ENCODE assay signal across 22 cellular contexts in genomic region chr2:112603731-112604130, GRCh38.
"Had no signal": no experiment of that assay in that cellular context is flagged by ENCODE, and none has a peak within 500 bp of the region (broad histone marks: within the 10 kb centered on the region; RNA-seq: fewer than 3 reads in every experiment).

No MANE protein-coding gene starts in this region.

- H3K4me2 ChIP-seq: KMS-11 had no signal

- H3K27me3 ChIP-seq: SJSA1 had no signal

- H3K4me3 Mint-ChIP-seq: IgD-negative memory B cell had no signal

- H3K27ac ChIP-seq: KMS-11, SJSA1, SK-N-MC had no signal

- H3K27ac Mint-ChIP-seq: IgD-negative memory B cell had no signal

- ATAC-seq: K562 had no signal

- H3K4me3 ChIP-seq: K562, SJSA1, SK-N-MC had no signal

- H3K9me3 ChIP-seq: SJSA1 had no signal

- H3K27me3 Mint-ChIP-seq: IgD-negative memory B cell had no signal

- DNase-seq: Kasumi-1, MM.1S, NCI-H1092 treated with DMSO at 0.1 percent for 48 hours, NCI-H1436, NCI-H187, NCI-H2029, NCI-H2081 treated with DMSO at 0.1 percent for 48 hours, NCI-H2171, NCI-H226, NCI-H446, NCI-H510A, NCI-H524 treated with DMSO at 0.1 percent for 48 hours, NCI-H69, NCI-H774, Right ventricle myocardium superior, RPMI8226, SIG-M5 had no signal

- H3K36me3 ChIP-seq: SJSA1 had no signal

- H3K9me3 Mint-ChIP-seq: IgD-negative memory B cell had no signal

- H3K36me3 Mint-ChIP-seq: IgD-negative memory B cell had no signal

- H3K9ac ChIP-seq: KMS-11 had no signal
